3 cellular contexts compared by ENCODE assay signal in the genomic region with DNA sequence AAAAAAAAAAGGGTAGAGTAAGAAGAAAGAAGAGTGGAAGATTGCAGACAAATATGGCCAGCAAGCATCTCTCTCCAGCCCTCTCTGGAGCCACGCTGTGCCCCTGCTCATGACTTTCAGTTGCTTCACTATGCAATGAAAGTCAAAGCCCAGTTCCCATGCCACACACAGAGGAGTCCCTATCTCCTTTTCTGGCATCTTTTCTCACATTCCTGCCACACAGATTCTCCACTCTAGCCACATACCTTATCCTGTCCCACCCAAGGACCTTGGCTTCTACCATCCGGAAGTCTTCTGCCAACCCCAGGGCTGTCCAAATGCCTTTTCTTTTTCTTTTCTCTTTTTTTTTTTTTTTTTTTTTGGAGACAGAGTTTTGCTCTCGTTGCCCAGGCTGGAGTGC.
TF ChIP-seq lines count a peak whose summit lies in the region.

No MANE protein-coding gene starts in this region.

TF ChIP-seq in SK-N-SH, 30 proteins besides CTCF, POLR2A, EP300 and RAD21:
- no peak for TF ChIP-seq CHD2 (IDR thresholded peaks at IDR 0.05; ENCODE audit: low read length, partially characterized antibody)
- TF ChIP-seq MEF2A (IDR thresholded peaks at IDR 0.05; ENCODE audit: borderline replicate concordance, low read depth), result no peak
- no peak for TF ChIP-seq FOSL2 (IDR thresholded peaks at IDR 0.05; ENCODE audit: borderline replicate concordance, low read depth)
- TF ChIP-seq IRF3 (IDR thresholded peaks at IDR 0.05; ENCODE audit: low read depth, low read length), result no peak
- TF ChIP-seq TEAD4 (IDR thresholded peaks at IDR 0.05; ENCODE audit: borderline replicate concordance, insufficient read depth), result no peak
- TF ChIP-seq JUND (IDR thresholded peaks at IDR 0.05), result no peak
- no peak for TF ChIP-seq YY1 (IDR thresholded peaks at IDR 0.05; ENCODE audit: low read depth)
- TF ChIP-seq NRF1 (IDR thresholded peaks at IDR 0.05; ENCODE audit: low read depth, low read length), result no peak
- TF ChIP-seq NFIC (IDR thresholded peaks at IDR 0.05; ENCODE audit: borderline replicate concordance), result no peak
- no peak for TF ChIP-seq SMC3 (IDR thresholded peaks at IDR 0.05; ENCODE audit: low read depth, low read length)
- no peak for TF ChIP-seq RCOR1 (IDR thresholded peaks at IDR 0.05; ENCODE audit: low read length)
- TF ChIP-seq SIN3A (IDR thresholded peaks at IDR 0.05; ENCODE audit: borderline replicate concordance, low read depth, low read length), result no peak
- no peak for TF ChIP-seq FOXJ3 (CRISPR knock-in tag; IDR thresholded peaks at IDR 0.05)
- TF ChIP-seq EZH2phosphoT487 (IDR thresholded peaks at IDR 0.05; ENCODE audit: borderline replicate concordance, low read depth), result no peak

TF ChIP-seq in SK-N-SH treated with all-trans-retinoic acid at 6 μM for 48 hours, 23 proteins besides CTCF, POLR2A, EP300 and RAD21:
- no peak for TF ChIP-seq ZFP3 (CRISPR knock-in tag; IDR thresholded peaks at IDR 0.05)
- TF ChIP-seq ZNF70 (CRISPR knock-in tag; IDR thresholded peaks at IDR 0.05), result no peak
- TF ChIP-seq, protein P1, sequence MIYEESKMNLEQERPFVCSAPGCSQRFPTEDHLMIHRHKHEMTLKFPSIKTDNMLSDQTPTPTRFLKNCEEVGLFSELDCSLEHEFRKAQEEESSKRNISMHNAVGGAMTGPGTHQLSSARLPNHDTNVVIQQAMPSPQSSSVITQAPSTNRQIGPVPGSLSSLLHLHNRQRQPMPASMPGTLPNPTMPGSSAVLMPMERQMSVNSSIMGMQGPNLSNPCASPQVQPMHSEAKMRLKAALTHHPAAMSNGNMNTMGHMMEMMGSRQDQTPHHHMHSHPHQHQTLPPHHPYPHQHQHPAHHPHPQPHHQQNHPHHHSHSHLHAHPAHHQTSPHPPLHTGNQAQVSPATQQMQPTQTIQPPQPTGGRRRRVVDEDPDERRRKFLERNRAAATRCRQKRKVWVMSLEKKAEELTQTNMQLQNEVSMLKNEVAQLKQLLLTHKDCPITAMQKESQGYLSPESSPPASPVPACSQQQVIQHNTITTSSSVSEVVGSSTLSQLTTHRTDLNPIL (CRISPR knock-in tag; IDR thresholded peaks at IDR 0.05; ENCODE audit: low read depth), result no peak
- TF ChIP-seq, protein P2, sequence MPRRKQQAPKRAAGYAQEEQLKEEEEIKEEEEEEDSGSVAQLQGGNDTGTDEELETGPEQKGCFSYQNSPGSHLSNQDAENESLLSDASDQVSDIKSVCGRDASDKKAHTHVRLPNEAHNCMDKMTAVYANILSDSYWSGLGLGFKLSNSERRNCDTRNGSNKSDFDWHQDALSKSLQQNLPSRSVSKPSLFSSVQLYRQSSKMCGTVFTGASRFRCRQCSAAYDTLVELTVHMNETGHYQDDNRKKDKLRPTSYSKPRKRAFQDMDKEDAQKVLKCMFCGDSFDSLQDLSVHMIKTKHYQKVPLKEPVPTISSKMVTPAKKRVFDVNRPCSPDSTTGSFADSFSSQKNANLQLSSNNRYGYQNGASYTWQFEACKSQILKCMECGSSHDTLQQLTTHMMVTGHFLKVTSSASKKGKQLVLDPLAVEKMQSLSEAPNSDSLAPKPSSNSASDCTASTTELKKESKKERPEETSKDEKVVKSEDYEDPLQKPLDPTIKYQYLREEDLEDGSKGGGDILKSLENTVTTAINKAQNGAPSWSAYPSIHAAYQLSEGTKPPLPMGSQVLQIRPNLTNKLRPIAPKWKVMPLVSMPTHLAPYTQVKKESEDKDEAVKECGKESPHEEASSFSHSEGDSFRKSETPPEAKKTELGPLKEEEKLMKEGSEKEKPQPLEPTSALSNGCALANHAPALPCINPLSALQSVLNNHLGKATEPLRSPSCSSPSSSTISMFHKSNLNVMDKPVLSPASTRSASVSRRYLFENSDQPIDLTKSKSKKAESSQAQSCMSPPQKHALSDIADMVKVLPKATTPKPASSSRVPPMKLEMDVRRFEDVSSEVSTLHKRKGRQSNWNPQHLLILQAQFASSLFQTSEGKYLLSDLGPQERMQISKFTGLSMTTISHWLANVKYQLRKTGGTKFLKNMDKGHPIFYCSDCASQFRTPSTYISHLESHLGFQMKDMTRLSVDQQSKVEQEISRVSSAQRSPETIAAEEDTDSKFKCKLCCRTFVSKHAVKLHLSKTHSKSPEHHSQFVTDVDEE (CRISPR knock-in tag; IDR thresholded peaks at IDR 0.05), result no peak
- no peak for TF ChIP-seq CSDC2 (CRISPR knock-in tag; IDR thresholded peaks at IDR 0.05)
- no peak for TF ChIP-seq PPARA (CRISPR knock-in tag; IDR thresholded peaks at IDR 0.05; ENCODE audit: borderline replicate concordance)
- TF ChIP-seq, protein P3, sequence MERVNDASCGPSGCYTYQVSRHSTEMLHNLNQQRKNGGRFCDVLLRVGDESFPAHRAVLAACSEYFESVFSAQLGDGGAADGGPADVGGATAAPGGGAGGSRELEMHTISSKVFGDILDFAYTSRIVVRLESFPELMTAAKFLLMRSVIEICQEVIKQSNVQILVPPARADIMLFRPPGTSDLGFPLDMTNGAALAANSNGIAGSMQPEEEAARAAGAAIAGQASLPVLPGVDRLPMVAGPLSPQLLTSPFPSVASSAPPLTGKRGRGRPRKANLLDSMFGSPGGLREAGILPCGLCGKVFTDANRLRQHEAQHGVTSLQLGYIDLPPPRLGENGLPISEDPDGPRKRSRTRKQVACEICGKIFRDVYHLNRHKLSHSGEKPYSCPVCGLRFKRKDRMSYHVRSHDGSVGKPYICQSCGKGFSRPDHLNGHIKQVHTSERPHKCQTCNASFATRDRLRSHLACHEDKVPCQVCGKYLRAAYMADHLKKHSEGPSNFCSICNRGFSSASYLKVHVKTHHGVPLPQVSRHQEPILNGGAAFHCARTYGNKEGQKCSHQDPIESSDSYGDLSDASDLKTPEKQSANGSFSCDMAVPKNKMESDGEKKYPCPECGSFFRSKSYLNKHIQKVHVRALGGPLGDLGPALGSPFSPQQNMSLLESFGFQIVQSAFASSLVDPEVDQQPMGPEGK (CRISPR knock-in tag; IDR thresholded peaks at IDR 0.05; ENCODE audit: borderline replicate concordance), result no peak
- TF ChIP-seq GLIS3 (CRISPR knock-in tag; IDR thresholded peaks at IDR 0.05), result no peak
- TF ChIP-seq ZNF8 (CRISPR knock-in tag; IDR thresholded peaks at IDR 0.05), result no peak
- no peak for TF ChIP-seq ISL1 (CRISPR knock-in tag; IDR thresholded peaks at IDR 0.05)
- TF ChIP-seq TCF4 (CRISPR knock-in tag; IDR thresholded peaks at IDR 0.05; ENCODE audit: borderline replicate concordance), result no peak
- TF ChIP-seq CSRNP3 (CRISPR knock-in tag; IDR thresholded peaks at IDR 0.05), result no peak
- TF ChIP-seq SNAI2 (CRISPR knock-in tag; IDR thresholded peaks at IDR 0.05), result no peak
- TF ChIP-seq ARNTL (CRISPR knock-in tag; IDR thresholded peaks at IDR 0.05; ENCODE audit: borderline replicate concordance, low read depth), result no peak
- no peak for TF ChIP-seq ZFP30 (CRISPR knock-in tag; IDR thresholded peaks at IDR 0.05)
- no peak for TF ChIP-seq ESRRG (CRISPR knock-in tag; IDR thresholded peaks at IDR 0.05)
- no peak for TF ChIP-seq BACH2 (CRISPR knock-in tag; IDR thresholded peaks at IDR 0.05; ENCODE audit: borderline replicate concordance)
- no peak for TF ChIP-seq OSR1 (CRISPR knock-in tag; IDR thresholded peaks at IDR 0.05)

TF ChIP-seq in endothelial cell of umbilical vein, 7 proteins besides CTCF, POLR2A, EP300 and RAD21:
- TF ChIP-seq JUN (IDR thresholded peaks at IDR 0.05; ENCODE audit: borderline replicate concordance, insufficient read depth, insufficient read length, low read depth) (no peak), EZH2 (IDR thresholded peaks at IDR 0.05; ENCODE audit: borderline replicate concordance, low read depth, low read length, severe bottlenecking) (no peak)
TF ChIP-seq in endothelial cell of umbilical vein: peak in this region for 0.
